16 cellular contexts compared by ENCODE assay signal in the genomic region with DNA sequence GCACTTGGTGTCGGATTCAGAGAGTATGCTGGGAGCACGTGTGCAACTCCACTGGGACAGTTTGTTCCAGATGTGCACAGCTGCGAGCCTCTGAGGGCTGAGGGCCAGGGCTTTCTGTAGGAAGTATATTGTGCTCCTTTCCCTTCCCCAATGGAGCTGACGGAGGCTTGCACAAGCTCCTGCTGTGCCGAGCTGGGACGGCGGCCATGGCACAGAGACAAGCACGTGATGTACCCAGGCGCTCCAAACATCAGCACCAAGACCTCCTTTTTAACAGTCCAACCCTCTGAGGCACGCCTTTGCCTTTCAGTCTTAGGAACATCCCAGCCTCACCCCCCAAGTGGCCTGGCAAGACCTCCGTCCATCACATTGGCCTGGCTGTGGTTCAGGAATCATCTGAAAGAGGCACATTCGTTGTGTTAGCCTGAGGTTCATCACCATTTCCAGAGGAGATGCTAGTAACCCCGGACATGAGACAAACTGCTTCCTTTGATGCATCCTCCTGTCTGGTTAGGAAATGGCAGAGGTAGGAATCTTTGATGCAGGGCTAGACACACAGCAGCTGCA.
DNase-seq lines count a peak whose midpoint lies in the region; ATAC-seq lines count a peak whose summit lies in the region.
"Had no signal": no experiment of that assay in that cellular context is flagged by ENCODE, and none has a peak within 500 bp of the region (broad histone marks: within the 10 kb centered on the region; RNA-seq: fewer than 3 reads in every experiment).

No MANE protein-coding gene starts in this region.

- H3K4me3 ChIP-seq in esophagus (ENCODE audit: low read depth in 1 of 2, low read length in 2 of 2): no peak overlapping the region
- no peak overlapping the region for H3K4me3 ChIP-seq in HAP-1
- H3K4me3 ChIP-seq: thoracic aorta had no signal

- ATAC-seq in left colon (no peak), sciatic nerve (peak; percentile 97), HG03432 (IDR thresholded peaks at IDR 0.05; ENCODE audit: unreplicated experiment) (no peak)
- ATAC-seq: HCT116 had no signal

- H3K27me3 ChIP-seq in esophagus (ENCODE audit: control insufficient read depth in 1 of 2, insufficient read depth in 2 of 2, low read length in 2 of 2) (no peaks in the 10 kb centered on the region), HAP-1 (ENCODE audit: low read depth) (no peaks in the 10 kb centered on the region)

- H3K27ac ChIP-seq in esophagus (ENCODE audit: low read depth in 2 of 2, low read length in 1 of 2): peak overlapping the region; percentile 5 to 24
- H3K27ac ChIP-seq: thoracic aorta had no signal

- DNase-seq in AG20443 (ENCODE audit: low spot score) (peak; percentile 59), left colon (peak; percentile 48 to 72), sciatic nerve (ENCODE audit: low spot score) (peak; percentile 87), HAP-1 (ENCODE audit: low spot score in 2 of 2) (no peak), NCI-H1092 (lab: John Stamatoyannopoulos, UW) (no peak)
- DNase-seq in stimulated activated CD4-positive, alpha-beta T cell treated with anti-CD3 and anti-CD28 coated beads, Interleukin-2, amount 100 ng/mL, for 48 hours: no peak
- DNase-seq: ACHN; amniotic stem cell; immature natural killer cell; NCI-H2081; SK-N-SH; stimulated activated CD4-positive, alpha-beta T cell treated with anti-CD3 and anti-CD28 coated beads, Interleukin-4, amount 100 ng/mL, for 4 hours had no signal

- H3K36me3 ChIP-seq in esophagus (ENCODE audit: control insufficient read depth in 2 of 2, insufficient read depth in 2 of 2, low read length in 1 of 2) (no peaks in the 10 kb centered on the region), HAP-1 (replicated peaks) (no peaks in the 10 kb centered on the region)
- H3K36me3 ChIP-seq: thoracic aorta had no signal

- 63 to 64% methylated on average over 13 of the region's 13 CpGs for WGBS in esophagus, 2 donors

- intact Hi-C loops in left colon (cut with DNase I, micrococcal nuclease) (no loop called here), sciatic nerve (cut with DNase I) (no loop called here)

- H3K9me3 ChIP-seq in esophagus (ENCODE audit: control insufficient read depth in 2 of 2, insufficient read depth in 1 of 2, low read depth in 1 of 2, low read length in 1 of 2): no peaks in the 10 kb centered on the region
- no peaks in the 10 kb centered on the region for H3K9me3 ChIP-seq in HAP-1
- H3K9me3 ChIP-seq: SK-N-SH, thoracic aorta had no signal

- in situ Hi-C loops in HAP-1 (cut with MboI; ENCODE audit: low sequenced_read_pairs): no loop called here

- no peaks in the 10 kb centered on the region for H3K4me1 ChIP-seq in esophagus (ENCODE audit: control insufficient read depth in 2 of 2, insufficient read depth in 2 of 2, low read length in 1 of 2)
- no peaks in the 10 kb centered on the region for H3K4me1 ChIP-seq in HAP-1

Comparison
In these comparisons a context has a peak if more than half of its experiments do, and no peak if none do; other contexts are left out.
1. DNase-seq: peak in AG20443 (single experiment), left colon (2 of 2) and sciatic nerve (single experiment); none in HAP-1 (0 of 2), NCI-H1092 (single experiment) and stimulated activated CD4-positive, alpha-beta T cell treated with anti-CD3 and anti-CD28 coated beads, Interleukin-2, amount 100 ng/mL, for 48 hours (0 of 2).